In genomic region chr6:138815797-138816528, GRCh38 we compare ENCODE assay signal across 8 cellular contexts. TPM values are rescaled to one million over a fixed set of nuclear protein-coding genes. Genes with fewer than 3 reads are reported as not detected.
A peak's percentile ranks its signal among the peaks of the same experiment; 100 is the strongest.
DNase-seq lines count a peak whose midpoint lies in the region; ATAC-seq and TF ChIP-seq lines count a peak whose summit lies in the region.

No MANE protein-coding gene starts in this region.

- peak overlapping the region in 3 of 10 donors; percentile 21 to 63 (median 40) for H3K27ac Mint-ChIP-seq in naive thymus-derived CD8-positive, alpha-beta T cell

- POLR2A ChIA-PET in naive thymus-derived CD8-positive, alpha-beta T cell (lab: Charles Lee): interaction anchor here (0.7 kb wide), 1 partner anchor 558 kb away, joined by 3 read pairs; the partner anchor contains the start of gene CITED2

- H3K36me3 ChIP-seq in SK-N-MC (ENCODE audit: insufficient read depth, low read length): no peaks in the 10 kb centered on the region

- no peak overlapping the region for H3K4me3 ChIP-seq in SK-N-MC

- no peaks in the 10 kb centered on the region for H3K9me3 Mint-ChIP-seq in naive thymus-derived CD8-positive, alpha-beta T cell

- in situ Hi-C loops in ACHN (cut with HindIII; ENCODE audit: low pct_ligation_motif_present, low pct_unique_long_range_greater_than_20kb, low sequenced_read_pairs): no loop called here

- no peak overlapping the region for H3K9ac ChIP-seq in SK-N-MC (ENCODE audit: insufficient read length)

- ATAC-seq in HG02678 (IDR thresholded peaks at IDR 0.05; ENCODE audit: unreplicated experiment): peak; percentile 68
- peak; percentile 64 to 77 for ATAC-seq in naive thymus-derived CD8-positive, alpha-beta T cell
- ATAC-seq in GM21367 (IDR thresholded peaks at IDR 0.05; ENCODE audit: unreplicated experiment): no peak

- no peaks in the 10 kb centered on the region for H3K36me3 Mint-ChIP-seq in naive thymus-derived CD8-positive, alpha-beta T cell

- peak; percentile 64 for DNase-seq in ACHN
- peak; percentile 63 for DNase-seq in NCI-H1105 (lab: John Stamatoyannopoulos, UW)
- DNase-seq in SK-N-MC (ENCODE audit: low read depth, low spot score): peak; percentile 39
- DNase-seq in epithelial cell of prostate (ENCODE audit: low read depth, low spot score): peak; percentile 36
- peak in 3 of 10 donors; percentile 40 to 50 (median 41) for DNase-seq in naive thymus-derived CD8-positive, alpha-beta T cell

- no peak overlapping the region for H3K27ac ChIP-seq in SK-N-MC
- H3K27ac ChIP-seq in epithelial cell of prostate: peak overlapping the region; percentile 99

- H3K27me3 Mint-ChIP-seq in naive thymus-derived CD8-positive, alpha-beta T cell: no peaks in the 10 kb centered on the region

- no peaks in the 10 kb centered on the region for H3K9me3 ChIP-seq in SK-N-MC (ENCODE audit: low read depth, low read length)

- H3K4me3 Mint-ChIP-seq in naive thymus-derived CD8-positive, alpha-beta T cell: no peak overlapping the region

- peaks cover 0 to 12% (median 1%) of the 10 kb centered on the region in 4 donors for H3K4me1 Mint-ChIP-seq in naive thymus-derived CD8-positive, alpha-beta T cell

- TF ChIP-seq CTCF in GM12874 (IDR thresholded peaks at IDR 0.05; ENCODE audit: insufficient read depth, low read depth, low read length): peak; percentile 57

RNA-seq across cellular contexts. Expression of gene ECT2L, which starts 20.1 kb away (rescaled TPM):
- under 1 TPM in 1 of 2 experiments, not detected in 1; 0.26 TPM for total RNA-seq in naive thymus-derived CD8-positive, alpha-beta T cell
- polyA plus RNA-seq in naive thymus-derived CD8-positive, alpha-beta T cell: under 1 TPM in 1 of 3 donors, not detected in 2; 0.05 TPM

RNA-seq across cellular contexts. Expression of gene CCDC28A, which starts 42.4 kb away (rescaled TPM):
- total RNA-seq in naive thymus-derived CD8-positive, alpha-beta T cell: 10 to 100 TPM; 28.9 to 30.1 TPM
- polyA plus RNA-seq in naive thymus-derived CD8-positive, alpha-beta T cell: 10 to 100 TPM; 51.3 to 68.2 (median 51.8) TPM
